ENCODE assay signal across 27 cellular contexts in genomic region chr5:66908230-66908629, GRCh38.
"Had no signal": no experiment of that assay in that cellular context is flagged by ENCODE, and none has a peak within 500 bp of the region (broad histone marks: within the 10 kb centered on the region; RNA-seq: fewer than 3 reads in every experiment).

No MANE protein-coding gene starts in this region.

- H3K27me3 Mint-ChIP-seq: progenitor cell of endocrine pancreas; stimulated activated naive B cell treated with anti-CD40 and anti-IgM and Interleukin-4, amounts not matched to agents 10 μg/mL and 1 μg/mL and 100 μg/mL, for 72 hours had no signal

- H3K4me2 ChIP-seq: neural progenitor cell had no signal

- ATAC-seq: natural killer cell; psoas muscle; right cardiac atrium; right lobe of liver; stimulated activated effector memory CD8-positive, alpha-beta T cell treated with anti-CD3 and anti-CD28 coated beads, Interleukin-12 subunit alpha, Interleukin-12 subunit beta, amount 100 ng/mL, for 72 hours; stimulated activated naive B cell treated with anti-CD40 and anti-IgM and Interleukin-4, amounts not matched to agents 10 μg/mL and 1 μg/mL and 100 μg/mL, for 72 hours had no signal

- H2AFZ ChIP-seq: neural progenitor cell, parathyroid adenoma had no signal

- H3K9me3 Mint-ChIP-seq: natural killer cell; nephron; neural progenitor cell; stimulated activated effector memory CD8-positive, alpha-beta T cell treated with anti-CD3 and anti-CD28 coated beads, Interleukin-12 subunit alpha, Interleukin-12 subunit beta, amount 100 ng/mL, for 72 hours; stimulated activated naive CD8-positive, alpha-beta T cell treated with anti-CD3 and anti-CD28 coated beads, Interleukin-15, Interleukin-2, amounts not matched to agents 100 ng/mL and 50 ng/mL, for 24 hours had no signal

- H3K4me3 ChIP-seq: neural progenitor cell, ovary, psoas muscle, right lobe of liver, sigmoid colon, stomach, thoracic aorta, thyroid gland, tibial nerve, upper lobe of left lung, vagina had no signal

- H3K27ac Mint-ChIP-seq: natural killer cell; nephron; neural progenitor cell; progenitor cell of endocrine pancreas; stimulated activated effector memory CD8-positive, alpha-beta T cell treated with anti-CD3 and anti-CD28 coated beads, Interleukin-12 subunit alpha, Interleukin-12 subunit beta, amount 100 ng/mL, for 72 hours; stimulated activated naive B cell treated with anti-CD40 and anti-IgM and Interleukin-4, amounts not matched to agents 10 μg/mL and 1 μg/mL and 100 μg/mL, for 72 hours; stimulated activated naive CD8-positive, alpha-beta T cell treated with anti-CD3 and anti-CD28 coated beads, Interleukin-15, Interleukin-2, amounts not matched to agents 100 ng/mL and 50 ng/mL, for 24 hours had no signal

- H3K4me1 ChIP-seq: psoas muscle, right lobe of liver, sigmoid colon, stomach, thyroid gland, tibial nerve, vagina had no signal

- DNase-seq: natural killer cell; occipital lobe; ovary; posterior cingulate gyrus; psoas muscle; right cardiac atrium; right lobe of liver; sigmoid colon; small intestine; stimulated activated CD4-positive, alpha-beta T cell treated with anti-CD3 and anti-CD28 coated beads, Interleukin-15, amount 100 ng/mL, for 24 hours; stimulated activated CD4-positive, alpha-beta T cell treated with anti-CD3 and anti-CD28 coated beads, Interleukin-2, amount 100 ng/mL, for 24 hours; stimulated activated CD4-positive, alpha-beta T cell treated with anti-CD3 and anti-CD28 coated beads, Interleukin-2, amount 100 ng/mL, for 48 hours; stimulated activated CD4-positive, alpha-beta T cell treated with anti-CD3 and anti-CD28 coated beads, Interleukin-4, amount 100 ng/mL, for 24 hours; stimulated activated naive B cell treated with anti-CD40 and anti-IgM and Interleukin-4, amounts not matched to agents 10 μg/mL and 1 μg/mL and 100 μg/mL, for 72 hours; stimulated activated naive CD4-positive, alpha-beta T cell treated with Interleukin-2 at 50 U/mL for 16 hours; stomach; thyroid gland; upper lobe of left lung had no signal

- H3K9me3 ChIP-seq: ovary, psoas muscle, right lobe of liver, sigmoid colon, stomach, thoracic aorta, thyroid gland, tibial nerve, upper lobe of left lung, vagina had no signal

- H3K4me3 Mint-ChIP-seq: natural killer cell; nephron; neural progenitor cell; stimulated activated effector memory CD8-positive, alpha-beta T cell treated with anti-CD3 and anti-CD28 coated beads, Interleukin-12 subunit alpha, Interleukin-12 subunit beta, amount 100 ng/mL, for 72 hours; stimulated activated naive B cell treated with anti-CD40 and anti-IgM and Interleukin-4, amounts not matched to agents 10 μg/mL and 1 μg/mL and 100 μg/mL, for 72 hours; stimulated activated naive CD8-positive, alpha-beta T cell treated with anti-CD3 and anti-CD28 coated beads, Interleukin-15, Interleukin-2, amounts not matched to agents 100 ng/mL and 50 ng/mL, for 24 hours had no signal

- H3K27ac ChIP-seq: neural progenitor cell, ovary, parathyroid adenoma, psoas muscle, right lobe of liver, sigmoid colon, stomach, thoracic aorta, thyroid gland, tibial nerve, upper lobe of left lung, vagina had no signal

- H3K36me3 Mint-ChIP-seq: natural killer cell; neural progenitor cell; stimulated activated effector memory CD8-positive, alpha-beta T cell treated with anti-CD3 and anti-CD28 coated beads, Interleukin-12 subunit alpha, Interleukin-12 subunit beta, amount 100 ng/mL, for 72 hours; stimulated activated naive B cell treated with anti-CD40 and anti-IgM and Interleukin-4, amounts not matched to agents 10 μg/mL and 1 μg/mL and 100 μg/mL, for 72 hours had no signal

- H3K4me1 Mint-ChIP-seq: natural killer cell, nephron had no signal

- H3K27me3 ChIP-seq: neural progenitor cell, ovary, right lobe of liver, sigmoid colon, stomach, thyroid gland, tibial nerve, upper lobe of left lung, vagina had no signal

- H3K36me3 ChIP-seq: neural progenitor cell, ovary, right lobe of liver, sigmoid colon, stomach, thoracic aorta, thyroid gland, tibial nerve, upper lobe of left lung, vagina had no signal
